ENCODE assay signal across 29 cellular contexts in the genomic region with DNA sequence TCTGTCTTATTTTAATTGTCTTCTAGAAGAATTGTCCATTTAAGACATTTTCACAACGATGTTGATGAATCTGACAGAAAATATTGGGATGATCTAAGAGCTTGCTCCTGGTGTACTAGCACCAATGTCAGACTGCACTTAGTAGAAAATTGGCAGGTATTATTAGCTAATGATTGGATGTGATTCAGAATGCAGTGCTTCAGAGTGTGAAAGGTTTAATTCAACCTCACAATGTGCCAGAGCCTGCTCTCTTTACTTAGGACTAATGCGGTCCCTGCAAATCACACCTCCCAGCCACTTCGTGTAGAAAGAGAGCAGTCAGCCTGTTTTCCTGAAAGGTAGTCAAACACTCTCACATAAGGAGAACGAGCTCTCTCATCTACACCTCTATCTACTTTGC.
"Had no signal": no experiment of that assay in that cellular context is flagged by ENCODE, and none has a peak within 500 bp of the region (broad histone marks: within the 10 kb centered on the region; RNA-seq: fewer than 3 reads in every experiment).

No MANE protein-coding gene starts in this region.

- H3K27me3 Mint-ChIP-seq: activated CD4-positive, alpha-beta memory T cell treated with anti-CD3 and anti-CD28 coated beads, Interleukin-2, amount 10 ng/mL, durations not matched to agents 7 days and 5 days; activated CD4-positive, alpha-beta T cell treated with anti-CD3 and anti-CD28 coated beads, Interleukin-2, amount 10 ng/mL, durations not matched to agents 24 days and 14 days; central memory CD8-positive, alpha-beta T cell; dendritic cell treated with granulocyte-macrophage colony-stimulating factor and Interleukin-4, amounts not matched to agents 40 ng/mL and 50 ng/mL, for 4 days; stimulated activated memory B cell treated with anti-CD40 and anti-IgM and Interleukin-4, amounts not matched to agents 10 μg/mL and 1 μg/mL and 100 μg/mL, for 72 hours; stimulated activated naive CD8-positive, alpha-beta T cell treated with anti-CD3 and anti-CD28 coated beads, Interleukin-15, amount 100 ng/mL, for 72 hours had no signal

- H3K4me3 Mint-ChIP-seq: activated CD4-positive, alpha-beta memory T cell treated with anti-CD3 and anti-CD28 coated beads, Interleukin-2, amount 10 ng/mL, durations not matched to agents 7 days and 5 days; activated CD4-positive, alpha-beta T cell treated with anti-CD3 and anti-CD28 coated beads, Interleukin-2, amount 10 ng/mL, durations not matched to agents 24 days and 14 days; activated T-cell treated with anti-CD3 and anti-CD28 coated beads, Interleukin-2, amount 50 U/mL, for 4 hours; central memory CD8-positive, alpha-beta T cell; dendritic cell treated with granulocyte-macrophage colony-stimulating factor and Interleukin-4, amounts not matched to agents 40 ng/mL and 50 ng/mL, for 4 days; natural killer cell; stimulated activated memory B cell treated with anti-CD40 and anti-IgM and Interleukin-4, amounts not matched to agents 10 μg/mL and 1 μg/mL and 100 μg/mL, for 72 hours; stimulated activated naive CD8-positive, alpha-beta T cell treated with anti-CD3 and anti-CD28 coated beads, Interleukin-15, amount 100 ng/mL, for 72 hours had no signal

- DNase-seq: activated CD4-positive, alpha-beta memory T cell treated with anti-CD3 and anti-CD28 coated beads, Interleukin-2, amount 10 ng/mL, durations not matched to agents 7 days and 5 days; activated CD4-positive, alpha-beta T cell treated with anti-CD3 and anti-CD28 coated beads, Interleukin-2, amount 10 ng/mL, durations not matched to agents 24 days and 14 days; activated CD4-positive, CD25-positive, alpha-beta regulatory T cell treated with anti-CD3 and anti-CD28 coated beads, Interleukin-2, amount 50 U/mL, for 72 hours; activated naive CD4-positive, alpha-beta T cell; activated T-cell treated with anti-CD3 and anti-CD28 coated beads, Interleukin-2, amount 50 U/mL, for 4 hours; effector CD4-positive, alpha-beta T cell; foreskin keratinocyte; heart right ventricle; kidney glomerular epithelial cell; left lung; lower lobe of right lung; mesenchymal stem cell; natural killer cell; ovary; right lobe of liver; stimulated activated CD4-positive, alpha-beta T cell treated with anti-CD3 and anti-CD28 coated beads, Interleukin-4, amount 100 ng/mL, for 24 hours; stimulated activated CD8-positive, alpha-beta memory T cell treated with anti-CD3 and anti-CD28 coated beads, Interleukin-4, amount 100 ng/mL, for 48 hours; stimulated activated naive CD8-positive, alpha-beta T cell treated with anti-CD3 and anti-CD28 coated beads, Interleukin-15, amount 100 ng/mL, for 72 hours; T-helper 2 cell; thyroid gland; upper lobe of right lung had no signal

- ATAC-seq: activated naive CD4-positive, alpha-beta T cell treated with anti-CD3 and anti-CD28 coated beads, Interleukin-2, amount 50 U/mL, for 72 hours; activated T-cell treated with anti-CD3 and anti-CD28 coated beads, Interleukin-2, amount 50 U/mL, for 4 hours; foreskin keratinocyte; heart right ventricle; left lung; natural killer cell; right lobe of liver; stimulated activated memory B cell treated with anti-CD40 and anti-IgM and Interleukin-4, amounts not matched to agents 10 μg/mL and 1 μg/mL and 100 μg/mL, for 72 hours; stimulated activated naive CD8-positive, alpha-beta T cell treated with anti-CD3 and anti-CD28 coated beads, Interleukin-15, amount 100 ng/mL, for 72 hours had no signal

- H3K27me3 ChIP-seq: esophagus muscularis mucosa, heart right ventricle, left lung, ovary, right lobe of liver, thyroid gland, upper lobe of right lung had no signal

- H3K4me3 ChIP-seq: esophagus muscularis mucosa, heart right ventricle, left lung, lower lobe of right lung, ovary, right lobe of liver, skin epidermis, thyroid gland, upper lobe of right lung had no signal

- H3K9me3 ChIP-seq: esophagus muscularis mucosa, heart right ventricle, left lung, lower lobe of right lung, ovary, right lobe of liver, thyroid gland, upper lobe of right lung had no signal

- H3K4me1 Mint-ChIP-seq: activated CD4-positive, alpha-beta memory T cell treated with anti-CD3 and anti-CD28 coated beads, Interleukin-2, amount 10 ng/mL, durations not matched to agents 7 days and 5 days; activated CD4-positive, alpha-beta T cell treated with anti-CD3 and anti-CD28 coated beads, Interleukin-2, amount 10 ng/mL, durations not matched to agents 24 days and 14 days; central memory CD8-positive, alpha-beta T cell; natural killer cell; stimulated activated memory B cell treated with anti-CD40 and anti-IgM and Interleukin-4, amounts not matched to agents 10 μg/mL and 1 μg/mL and 100 μg/mL, for 72 hours; stimulated activated naive CD8-positive, alpha-beta T cell treated with anti-CD3 and anti-CD28 coated beads, Interleukin-15, amount 100 ng/mL, for 72 hours had no signal

- H3K27ac Mint-ChIP-seq: activated CD4-positive, alpha-beta memory T cell treated with anti-CD3 and anti-CD28 coated beads, Interleukin-2, amount 10 ng/mL, durations not matched to agents 7 days and 5 days; activated CD4-positive, alpha-beta T cell treated with anti-CD3 and anti-CD28 coated beads, Interleukin-2, amount 10 ng/mL, durations not matched to agents 24 days and 14 days; activated naive CD4-positive, alpha-beta T cell treated with anti-CD3 and anti-CD28 coated beads, Interleukin-2, amount 50 U/mL, for 72 hours; activated T-helper 2 cell treated with anti-CD3 and anti-CD28 coated beads, Interferon-gamma antibody, Interleukin-2, Interleukin-4, amounts not matched to agents 10 μg/mL and 5 μg/mL and 100 μg/mL, durations not matched to agents 14 hours and 24 hours and 36 hours; dendritic cell treated with granulocyte-macrophage colony-stimulating factor and Interleukin-4, amounts not matched to agents 40 ng/mL and 50 ng/mL, for 4 days; natural killer cell; progenitor cell of endocrine pancreas; stimulated activated memory B cell treated with anti-CD40 and anti-IgM and Interleukin-4, amounts not matched to agents 10 μg/mL and 1 μg/mL and 100 μg/mL, for 72 hours had no signal

- H3K36me3 Mint-ChIP-seq: activated naive CD4-positive, alpha-beta T cell treated with anti-CD3 and anti-CD28 coated beads, Interleukin-2, amount 50 U/mL, for 72 hours; natural killer cell; stimulated activated memory B cell treated with anti-CD40 and anti-IgM and Interleukin-4, amounts not matched to agents 10 μg/mL and 1 μg/mL and 100 μg/mL, for 72 hours had no signal

- H3K36me3 ChIP-seq: esophagus muscularis mucosa, left lung, lower lobe of right lung, ovary, right lobe of liver, thyroid gland, upper lobe of right lung had no signal

- H3K27ac ChIP-seq: esophagus muscularis mucosa, foreskin keratinocyte, heart right ventricle, left lung, lower lobe of right lung, ovary, right lobe of liver, skin epidermis had no signal

- H3K9me3 Mint-ChIP-seq: activated CD4-positive, alpha-beta memory T cell treated with anti-CD3 and anti-CD28 coated beads, Interleukin-2, amount 10 ng/mL, durations not matched to agents 7 days and 5 days; activated CD4-positive, alpha-beta T cell treated with anti-CD3 and anti-CD28 coated beads, Interleukin-2, amount 10 ng/mL, durations not matched to agents 24 days and 14 days; activated naive CD4-positive, alpha-beta T cell treated with anti-CD3 and anti-CD28 coated beads, Interleukin-2, amount 50 U/mL, for 72 hours; activated T-cell treated with anti-CD3 and anti-CD28 coated beads, Interleukin-2, amount 50 U/mL, for 4 hours; activated T-helper 2 cell treated with anti-CD3 and anti-CD28 coated beads, Interferon-gamma antibody, Interleukin-2, Interleukin-4, amounts not matched to agents 10 μg/mL and 5 μg/mL and 100 μg/mL, durations not matched to agents 14 hours and 24 hours and 36 hours; central memory CD8-positive, alpha-beta T cell; dendritic cell treated with granulocyte-macrophage colony-stimulating factor and Interleukin-4, amounts not matched to agents 40 ng/mL and 50 ng/mL, for 4 days; natural killer cell; stimulated activated naive CD8-positive, alpha-beta T cell treated with anti-CD3 and anti-CD28 coated beads, Interleukin-15, amount 100 ng/mL, for 72 hours had no signal

- H3K4me1 ChIP-seq: esophagus muscularis mucosa, left lung, lower lobe of right lung, right lobe of liver, upper lobe of right lung had no signal
